ENCODE assay signal across 21 cellular contexts in genomic region chr12:53201639-53202038, GRCh38. TPM values are rescaled to one million over a fixed set of nuclear protein-coding genes. Genes with fewer than 3 reads are reported as not detected.
A peak's percentile ranks its signal among the peaks of the same experiment; 100 is the strongest.
DNase-seq lines count a peak whose midpoint lies in the region; TF ChIP-seq lines count a peak whose summit lies in the region.
"Had no signal": no experiment of that assay in that cellular context is flagged by ENCODE, and none has a peak within 500 bp of the region (broad histone marks: within the 10 kb centered on the region; RNA-seq: fewer than 3 reads in every experiment).

No MANE protein-coding gene starts in this region.

- no peaks in the 10 kb centered on the region for H4K20me1 ChIP-seq in SU-DHL-6 (ENCODE audit: low read depth, low read length)

- H3K9ac ChIP-seq in SU-DHL-6 (ENCODE audit: low read length) = peak overlapping the region; percentile 49
- peak overlapping the region; percentile 7 for H3K9ac ChIP-seq in mesenchymal stem cell (ENCODE audit: low read length)

- WGBS in mesenchymal stem cell = 93% methylated on average over 4 of the region's 4 CpGs

- H3K27me3 Mint-ChIP-seq in activated CD4-positive, alpha-beta T cell treated with anti-CD3 and anti-CD28 coated beads, Interleukin-2, amount 10 ng/mL, durations not matched to agents 24 days and 14 days = no peaks in the 10 kb centered on the region
- H3K27me3 Mint-ChIP-seq in CD8-positive, alpha-beta memory T cell = no peaks in the 10 kb centered on the region
- H3K27me3 Mint-ChIP-seq: activated naive CD8-positive, alpha-beta T cell had no signal

- H3K4me2 ChIP-seq in SU-DHL-6 (ENCODE audit: low read depth, low read length, poor library complexity, severe bottlenecking) (peak overlapping the region; percentile 74), mesenchymal stem cell (ENCODE audit: low read length, poor library complexity, severe bottlenecking) (no peak overlapping the region)
- H3K4me2 ChIP-seq: A549 had no signal

- H3K79me2 ChIP-seq in SU-DHL-6 (ENCODE audit: insufficient read depth, low read length) = peaks cover 49% of the 10 kb centered on the region

- H3K36me3 Mint-ChIP-seq in activated CD4-positive, alpha-beta T cell treated with anti-CD3 and anti-CD28 coated beads, Interleukin-2, amount 10 ng/mL, durations not matched to agents 24 days and 14 days (ENCODE audit: low read depth) = peaks cover 49% of the 10 kb centered on the region
- peaks cover 7 to 52% (median 20%) of the 10 kb centered on the region in 3 donors for H3K36me3 Mint-ChIP-seq in CD8-positive, alpha-beta memory T cell
- H3K36me3 Mint-ChIP-seq: WTC11 had no signal

- no peaks in the 10 kb centered on the region for H3K9me3 ChIP-seq in CD8-positive, alpha-beta memory T cell (ENCODE audit: low read length)
- H3K9me3 ChIP-seq in SU-DHL-6 (ENCODE audit: insufficient read depth, low read length) = no peaks in the 10 kb centered on the region
- H3K9me3 ChIP-seq in mesenchymal stem cell (ENCODE audit: control insufficient read depth, low read length) = no peaks in the 10 kb centered on the region
- H3K9me3 ChIP-seq: A549, body of pancreas, SJSA1, uterus had no signal

- H3K18ac ChIP-seq in mesenchymal stem cell (ENCODE audit: low read depth in 1 of 2, low read length in 2 of 2) = no peak overlapping the region

- H3K9me3 Mint-ChIP-seq in activated CD4-positive, alpha-beta T cell treated with anti-CD3 and anti-CD28 coated beads, Interleukin-2, amount 10 ng/mL, durations not matched to agents 24 days and 14 days = no peaks in the 10 kb centered on the region
- H3K9me3 Mint-ChIP-seq in CD8-positive, alpha-beta memory T cell = no peaks in the 10 kb centered on the region
- H3K9me3 Mint-ChIP-seq: WTC11 had no signal

- H2AFZ ChIP-seq in SU-DHL-6 (ENCODE audit: low read depth, low read length, severe bottlenecking) (no peak overlapping the region), mesenchymal stem cell (ENCODE audit: low read depth, low read length) (no peak overlapping the region)

- H4K8ac ChIP-seq in mesenchymal stem cell (ENCODE audit: low read length) = no peak overlapping the region

- peaks cover 61% of the 10 kb centered on the region for H3K4me1 Mint-ChIP-seq in activated CD4-positive, alpha-beta T cell treated with anti-CD3 and anti-CD28 coated beads, Interleukin-2, amount 10 ng/mL, durations not matched to agents 24 days and 14 days
- peaks cover 75 to 94% (median 88%) of the 10 kb centered on the region in 3 donors for H3K4me1 Mint-ChIP-seq in CD8-positive, alpha-beta memory T cell
- H3K4me1 Mint-ChIP-seq: WTC11 had no signal

- no peak overlapping the region for H2BK5ac ChIP-seq in mesenchymal stem cell (ENCODE audit: low read depth, low read length, poor library complexity, severe bottlenecking)

- no peak overlapping the region for H2AK5ac ChIP-seq in mesenchymal stem cell (ENCODE audit: low read length, severe bottlenecking)

- H3F3A ChIP-seq in SU-DHL-6 (ENCODE audit: insufficient read depth) = peaks cover 63% of the 10 kb centered on the region

- no peak overlapping the region for H4K91ac ChIP-seq in mesenchymal stem cell (ENCODE audit: low read length)

- no peaks in the 10 kb centered on the region for H3K27me3 ChIP-seq in CD8-positive, alpha-beta memory T cell (ENCODE audit: insufficient read depth, low read length, poor library complexity, severe bottlenecking)
- no peaks in the 10 kb centered on the region for H3K27me3 ChIP-seq in SU-DHL-6 (ENCODE audit: low read length)
- H3K27me3 ChIP-seq in mesenchymal stem cell (ENCODE audit: control insufficient read depth in 1 of 2, insufficient read depth in 1 of 2, low read length in 2 of 2) = peaks cover 0 to 26% of the 10 kb centered on the region in 2 experiments
- H3K27me3 ChIP-seq: body of pancreas, SJSA1, uterus had no signal

- DNase-seq in activated CD4-positive, alpha-beta T cell treated with anti-CD3 and anti-CD28 coated beads, Interleukin-2, amount 10 ng/mL, durations not matched to agents 24 days and 14 days = no peak
- no peak for DNase-seq in activated CD4-positive, alpha-beta T cell treated with anti-CD3 and anti-CD28 coated beads, Interleukin-2, amount 50 U/mL, for 4 hours
- no peak for DNase-seq in CD8-positive, alpha-beta memory T cell
- DNase-seq in mesenchymal stem cell (no peak), globus pallidus (ENCODE audit: low spot score) (no peak), UCSD-AML1 (lab: John Stamatoyannopoulos, UW; ENCODE audit: unreplicated experiment) (no peak), NCI-H2196 treated with DMSO at 0.1 percent for 48 hours (lab: John Stamatoyannopoulos, UW; ENCODE audit: unreplicated experiment) (no peak)
- DNase-seq: body of pancreas; effector CD4-positive, alpha-beta T cell; foreskin melanocyte; hippocampal formation; NCI-H146; NCI-H226; nucleus accumbens; stimulated activated CD8-positive, alpha-beta memory T cell treated with anti-CD3 and anti-CD28 coated beads, Interleukin-4, amount 100 ng/mL, for 48 hours; uterus had no signal

- peaks cover 16% of the 10 kb centered on the region for H3K36me3 ChIP-seq in CD8-positive, alpha-beta memory T cell (ENCODE audit: insufficient read depth, low read length)
- H3K36me3 ChIP-seq in SU-DHL-6 (ENCODE audit: low read length) (no peaks in the 10 kb centered on the region; the same call in 1 of the 2 replicates), mesenchymal stem cell (ENCODE audit: control insufficient read depth in 1 of 2, insufficient read depth in 2 of 2, low read depth in 1 of 2, low read length in 2 of 2) (peaks cover 0 to 3% of the 10 kb centered on the region in 2 experiments)
- H3K36me3 ChIP-seq: SJSA1, uterus had no signal

- CTCF ChIA-PET in CD8-positive, alpha-beta memory T cell (lab: Charles Lee) = interaction anchor here (0.9 to 7.2 kb wide), 5 partner anchors 9 to 42 kb away, joined by 3 to 57 read pairs (median 4); partner anchors contain the start of genes CSAD and ZNF740

- no peak overlapping the region for H3K27ac ChIP-seq in CD8-positive, alpha-beta memory T cell (ENCODE audit: low read depth, low read length)
- H3K27ac ChIP-seq in SU-DHL-6 (ENCODE audit: low read depth, low read length) (peak overlapping the region; percentile 96), mesenchymal stem cell (ENCODE audit: low read length, poor library complexity, severe bottlenecking) (no peak overlapping the region)
- H3K27ac ChIP-seq: A549, body of pancreas, SJSA1, uterus had no signal

- peak overlapping the region; percentile 20 for H3K4me3 Mint-ChIP-seq in activated CD4-positive, alpha-beta T cell treated with anti-CD3 and anti-CD28 coated beads, Interleukin-2, amount 10 ng/mL, durations not matched to agents 24 days and 14 days
- H3K4me3 Mint-ChIP-seq in CD8-positive, alpha-beta memory T cell = peak overlapping the region in 4 of 7 donors; percentile 12 to 41 (median 20)
- H3K4me3 Mint-ChIP-seq: WTC11 had no signal

- intact Hi-C loops in activated CD4-positive, alpha-beta T cell treated with anti-CD3 and anti-CD28 coated beads, Interleukin-2, amount 10 ng/mL, durations not matched to agents 24 days and 14 days (cut with micrococcal nuclease) = loop anchor here (1.0 kb wide), 1 partner anchor 8 kb away; no protein-coding TSS in a partner anchor

- peak overlapping the region; percentile 54 for H3K27ac Mint-ChIP-seq in activated CD4-positive, alpha-beta T cell treated with anti-CD3 and anti-CD28 coated beads, Interleukin-2, amount 10 ng/mL, durations not matched to agents 24 days and 14 days
- peak overlapping the region in 5 of 8 donors; percentile 6 to 61 (median 19) for H3K27ac Mint-ChIP-seq in CD8-positive, alpha-beta memory T cell
- H3K27ac Mint-ChIP-seq: WTC11 had no signal

- H2BK12ac ChIP-seq in mesenchymal stem cell (ENCODE audit: low read length in 2 of 2) = peak overlapping the region in 1 of 2 experiments; percentile 68

- H3K14ac ChIP-seq in mesenchymal stem cell (ENCODE audit: low read length in 2 of 2) = no peak overlapping the region

- no peak overlapping the region for H3K23ac ChIP-seq in mesenchymal stem cell (ENCODE audit: low read length in 2 of 2)

- POLR2A ChIA-PET in CD8-positive, alpha-beta memory T cell (lab: Charles Lee) = interaction anchor here (0.7 to 1.3 kb wide), 2 partner anchors 9 to 66 kb away, joined by 4 to 6 read pairs; partner anchors contain the start of gene ESPL1

- no peak overlapping the region for H2BK15ac ChIP-seq in mesenchymal stem cell (ENCODE audit: low read depth, poor library complexity, severe bottlenecking)

- H2BK120ac ChIP-seq in mesenchymal stem cell (ENCODE audit: low read depth, low read length) = no peak overlapping the region

- no peaks in the 10 kb centered on the region for H3K9me2 ChIP-seq in SU-DHL-6 (replicated peaks; ENCODE audit: insufficient read depth, low read length)

- H3K4me3 ChIP-seq in CD8-positive, alpha-beta memory T cell (ENCODE audit: low read length) = no peak overlapping the region
- H3K4me3 ChIP-seq in SU-DHL-6 (ENCODE audit: insufficient read depth, low read length, poor library complexity, severe bottlenecking) = peak overlapping the region; percentile 28
- no peak overlapping the region for H3K4me3 ChIP-seq in mesenchymal stem cell (ENCODE audit: insufficient read depth in 1 of 2, low read depth in 1 of 2, low read length in 2 of 2)
- H3K4me3 ChIP-seq: A549, body of pancreas, SJSA1, uterus had no signal

- H3K79me1 ChIP-seq in mesenchymal stem cell (replicated peaks; ENCODE audit: low read length, poor library complexity, severe bottlenecking) = no peaks in the 10 kb centered on the region

- no peak overlapping the region for H3K4ac ChIP-seq in mesenchymal stem cell (ENCODE audit: low read depth in 1 of 2, low read length in 2 of 2)

- H3K4me1 ChIP-seq in CD8-positive, alpha-beta memory T cell (ENCODE audit: insufficient read depth, low read length) = peaks cover 91% of the 10 kb centered on the region
- peaks cover 8% of the 10 kb centered on the region for H3K4me1 ChIP-seq in mesenchymal stem cell (ENCODE audit: control insufficient read depth, insufficient read depth, low read depth, low read length)

- TF ChIP-seq CTCF in SU-DHL-6 (IDR thresholded peaks at IDR 0.05; ENCODE audit: insufficient read depth, low read length, poor library complexity, severe bottlenecking) = no peak

RNA-seq across cellular contexts. Expression of gene ITGB7, which starts 5.4 kb away (rescaled TPM):
- 226 and 239 TPM in 2 replicates for total RNA-seq in activated CD4-positive, alpha-beta T cell treated with anti-CD3 and anti-CD28 coated beads, Interleukin-2, amount 10 ng/mL, durations not matched to agents 24 days and 14 days
- total RNA-seq in CD8-positive, alpha-beta memory T cell = 100 to 1,000 TPM; 339 TPM
- 292 TPM for polyA plus RNA-seq in CD8-positive, alpha-beta memory T cell
- 0.19 TPM for polyA plus RNA-seq in mesenchymal stem cell (2013, experiment 1 of 2)
- polyA plus RNA-seq in mesenchymal stem cell (2013, experiment 2 of 2) = 0.10 TPM

RNA-seq across cellular contexts. Expression of gene CSAD, which starts 20.9 kb away (rescaled TPM):
- 21.6 and 25.6 TPM in 2 replicates for total RNA-seq in activated CD4-positive, alpha-beta T cell treated with anti-CD3 and anti-CD28 coated beads, Interleukin-2, amount 10 ng/mL, durations not matched to agents 24 days and 14 days
- 10 to 100 TPM; 15.8 to 18.7 TPM for total RNA-seq in CD8-positive, alpha-beta memory T cell
- polyA plus RNA-seq in CD8-positive, alpha-beta memory T cell = 0.70 TPM
- 9.3 TPM for polyA plus RNA-seq in mesenchymal stem cell (2013, experiment 1 of 2)
- 8.4 TPM for polyA plus RNA-seq in mesenchymal stem cell (2013, experiment 2 of 2)

RNA-seq across cellular contexts. Expression of gene ZNF740, which starts 21.1 kb away (rescaled TPM):
- 44.0 and 50.5 TPM in 2 replicates for total RNA-seq in activated CD4-positive, alpha-beta T cell treated with anti-CD3 and anti-CD28 coated beads, Interleukin-2, amount 10 ng/mL, durations not matched to agents 24 days and 14 days
- total RNA-seq in CD8-positive, alpha-beta memory T cell = 10 to 100 TPM; 50.4 to 52.0 TPM
- 3.3 TPM for polyA plus RNA-seq in CD8-positive, alpha-beta memory T cell
- 8.0 TPM for polyA plus RNA-seq in mesenchymal stem cell (2013, experiment 1 of 2)
- polyA plus RNA-seq in mesenchymal stem cell (2013, experiment 2 of 2) = 7.8 TPM

RNA-seq across cellular contexts. Expression of gene RARG, which starts 30.4 kb away (rescaled TPM):
- total RNA-seq in activated CD4-positive, alpha-beta T cell treated with anti-CD3 and anti-CD28 coated beads, Interleukin-2, amount 10 ng/mL, durations not matched to agents 24 days and 14 days = 57.2 and 58.5 TPM in 2 replicates
- 10 to 100 TPM; 67.0 to 68.4 TPM for total RNA-seq in CD8-positive, alpha-beta memory T cell
- 15.4 TPM for polyA plus RNA-seq in CD8-positive, alpha-beta memory T cell
- polyA plus RNA-seq in mesenchymal stem cell (2013, experiment 1 of 2) = 20.0 TPM
- 20.3 TPM for polyA plus RNA-seq in mesenchymal stem cell (2013, experiment 2 of 2)
